In genomic region chr9:5586391-5586802, GRCh38 we compare ENCODE assay signal across 7 cellular contexts. TPM values are rescaled to one million over a fixed set of nuclear protein-coding genes. Genes with fewer than 3 reads are reported as not detected.
DNase-seq lines count a peak whose midpoint lies in the region; ATAC-seq and TF ChIP-seq lines count a peak whose summit lies in the region.

No MANE protein-coding gene starts in this region.

- peaks cover 51% of the 10 kb centered on the region for H3K4me1 Mint-ChIP-seq in activated T-helper 2 cell treated with anti-CD3 and anti-CD28 coated beads, Interferon-gamma antibody, Interleukin-2, Interleukin-4, amounts not matched to agents 10 μg/mL and 5 μg/mL and 100 μg/mL, durations not matched to agents 14 hours and 24 hours and 36 hours (ENCODE audit: low read depth)
- H3K4me1 Mint-ChIP-seq in Caco-2 (ENCODE audit: low read depth, unreplicated experiment) = no peaks in the 10 kb centered on the region

- H3K4me3 ChIP-seq in skeletal muscle satellite cell (ENCODE audit: low read length) (no peak overlapping the region), Caco-2 (ENCODE audit: low read depth, low read length) (no peak overlapping the region)

- H3K9ac ChIP-seq in skeletal muscle satellite cell (ENCODE audit: low read depth, low read length) = peak overlapping the region; percentile 67

- H3K4me2 ChIP-seq in skeletal muscle satellite cell (ENCODE audit: low read length) = peak overlapping the region; percentile 27

- ATAC-seq in GM18861 (IDR thresholded peaks at IDR 0.05; ENCODE audit: unreplicated experiment) (peak; percentile 24), HG02759 (IDR thresholded peaks at IDR 0.05; ENCODE audit: unreplicated experiment) (peak; percentile 37)

- H3K4me3 Mint-ChIP-seq in activated T-helper 2 cell treated with anti-CD3 and anti-CD28 coated beads, Interferon-gamma antibody, Interleukin-2, Interleukin-4, amounts not matched to agents 10 μg/mL and 5 μg/mL and 100 μg/mL, durations not matched to agents 14 hours and 24 hours and 36 hours (ENCODE audit: low read depth) = no peak overlapping the region
- H3K4me3 Mint-ChIP-seq in Caco-2 (ENCODE audit: unreplicated experiment) = no peak overlapping the region

- H3K36me3 Mint-ChIP-seq in activated T-helper 2 cell treated with anti-CD3 and anti-CD28 coated beads, Interferon-gamma antibody, Interleukin-2, Interleukin-4, amounts not matched to agents 10 μg/mL and 5 μg/mL and 100 μg/mL, durations not matched to agents 14 hours and 24 hours and 36 hours (ENCODE audit: low read depth) = peaks cover 9% of the 10 kb centered on the region
- no peaks in the 10 kb centered on the region for H3K36me3 Mint-ChIP-seq in Caco-2 (ENCODE audit: insufficient read depth, unreplicated experiment)

- no peak for TF ChIP-seq CTCF in Caco-2 (IDR thresholded peaks at IDR 0.05; ENCODE audit: insufficient read depth in 1 of 2, low read depth in 1 of 2, low read length in 1 of 2, severe bottlenecking in 1 of 2, unreplicated experiment in 1 of 2)

- H3K4me1 ChIP-seq in skeletal muscle satellite cell (ENCODE audit: control insufficient read depth, insufficient read depth, low read length) (peaks cover 32% of the 10 kb centered on the region), Caco-2 (no peaks in the 10 kb centered on the region)

- DNase-seq in activated T-helper 2 cell treated with anti-CD3 and anti-CD28 coated beads, Interferon-gamma antibody, Interleukin-2, Interleukin-4, amounts not matched to agents 10 μg/mL and 5 μg/mL and 100 μg/mL, durations not matched to agents 14 hours and 24 hours and 36 hours (ENCODE audit: low spot score) = no peak
- DNase-seq in islet precursor cell (no peak), Caco-2 (no peak)
- DNase-seq in activated CD4-positive, CD25-positive, alpha-beta regulatory T cell treated with anti-CD3 and anti-CD28 coated beads, Interleukin-2, amount 50 U/mL, for 72 hours = no peak

- H3K27me3 ChIP-seq in skeletal muscle satellite cell (ENCODE audit: control insufficient read depth, insufficient read depth, low read length) (no peaks in the 10 kb centered on the region), Caco-2 (replicated peaks; ENCODE audit: control insufficient read depth, insufficient read depth, low read length) (no peaks in the 10 kb centered on the region)

- intact Hi-C loops in activated T-helper 2 cell treated with anti-CD3 and anti-CD28 coated beads, Interferon-gamma antibody, Interleukin-2, Interleukin-4, amounts not matched to agents 10 μg/mL and 5 μg/mL and 100 μg/mL, durations not matched to agents 14 hours and 24 hours and 36 hours (cut with micrococcal nuclease) = loop anchor here (1.0 to 5.0 kb wide), 5 partner anchors 28 to 604 kb away; partner anchors contain the start of genes PDCD1LG2 and PLGRKT
- intact Hi-C loops in Caco-2 (cut with micrococcal nuclease; ENCODE audit: unreplicated experiment) = no loop called here

- peaks cover 8% of the 10 kb centered on the region for H3K9me3 Mint-ChIP-seq in activated T-helper 2 cell treated with anti-CD3 and anti-CD28 coated beads, Interferon-gamma antibody, Interleukin-2, Interleukin-4, amounts not matched to agents 10 μg/mL and 5 μg/mL and 100 μg/mL, durations not matched to agents 14 hours and 24 hours and 36 hours
- H3K9me3 Mint-ChIP-seq in Caco-2 (ENCODE audit: unreplicated experiment) = no peaks in the 10 kb centered on the region

- no peaks in the 10 kb centered on the region for H3K27me3 Mint-ChIP-seq in activated T-helper 2 cell treated with anti-CD3 and anti-CD28 coated beads, Interferon-gamma antibody, Interleukin-2, Interleukin-4, amounts not matched to agents 10 μg/mL and 5 μg/mL and 100 μg/mL, durations not matched to agents 14 hours and 24 hours and 36 hours (ENCODE audit: low read depth)
- no peaks in the 10 kb centered on the region for H3K27me3 Mint-ChIP-seq in Caco-2 (ENCODE audit: insufficient read depth, unreplicated experiment)

- BruUV-seq in Caco-2 (replicated peaks; lab: Mats Ljungman, UMichigan) = no TSS peak

- H3K27ac Mint-ChIP-seq in activated T-helper 2 cell treated with anti-CD3 and anti-CD28 coated beads, Interferon-gamma antibody, Interleukin-2, Interleukin-4, amounts not matched to agents 10 μg/mL and 5 μg/mL and 100 μg/mL, durations not matched to agents 14 hours and 24 hours and 36 hours = peak overlapping the region; percentile 89
- no peak overlapping the region for H3K27ac Mint-ChIP-seq in Caco-2 (ENCODE audit: unreplicated experiment)

- H3K36me3 ChIP-seq in skeletal muscle satellite cell (ENCODE audit: insufficient read depth, low read length) = no peaks in the 10 kb centered on the region
- no peaks in the 10 kb centered on the region for H3K36me3 ChIP-seq in Caco-2 (ENCODE audit: control insufficient read depth, insufficient read depth, low read length)

- CTCF ChIA-PET in Caco-2 (lab: Charles Lee) = no interaction called here

- POLR2A ChIA-PET in Caco-2 (lab: Charles Lee) = no interaction called here

- H3K9me3 ChIP-seq in skeletal muscle satellite cell (replicated peaks; ENCODE audit: low read length) (no peaks in the 10 kb centered on the region), Caco-2 (no peaks in the 10 kb centered on the region)

RNA-seq across cellular contexts. Expression of gene RIC1, which starts 42.5 kb away (rescaled TPM):
- 21.5 and 22.1 TPM in 2 replicates for total RNA-seq in activated T-helper 2 cell treated with anti-CD3 and anti-CD28 coated beads, Interferon-gamma antibody, Interleukin-2, Interleukin-4, amounts not matched to agents 10 μg/mL and 5 μg/mL and 100 μg/mL, durations not matched to agents 14 hours and 24 hours and 36 hours
- 24.7 and 26.1 TPM in 2 replicates for total RNA-seq in skeletal muscle satellite cell (2012; rRNA removed)
- 18.6 and 19.4 TPM in 2 replicates for total RNA-seq in Caco-2 (2022)
